In the genomic region with DNA sequence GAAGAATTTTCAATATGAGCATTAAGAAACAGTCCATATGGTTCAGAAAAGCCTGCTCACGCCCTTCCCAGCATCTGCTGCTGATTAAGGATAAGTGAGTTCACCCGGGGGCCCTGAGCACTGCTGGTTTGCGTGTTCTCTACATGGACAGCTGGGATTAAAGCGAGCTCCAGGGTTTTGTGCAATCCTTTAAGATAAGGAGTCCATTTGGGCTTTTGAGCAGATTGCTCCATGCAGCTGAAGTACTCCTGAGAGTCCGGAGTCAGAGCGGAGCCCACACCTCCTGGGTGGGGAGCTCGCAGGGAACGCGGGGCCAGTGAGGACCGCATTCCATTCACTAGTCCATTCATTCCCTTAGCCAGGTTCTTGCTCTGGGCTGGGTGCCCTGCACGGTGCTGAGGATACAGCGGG, we compare ENCODE assay signal across 14 cellular contexts.
A peak's percentile ranks its signal among the peaks of the same experiment; 100 is the strongest.
DNase-seq lines count a peak whose midpoint lies in the region; ATAC-seq and TF ChIP-seq lines count a peak whose summit lies in the region.
"Had no signal": no experiment of that assay in that cellular context is flagged by ENCODE, and none has a peak within 500 bp of the region (broad histone marks: within the 10 kb centered on the region; RNA-seq: fewer than 3 reads in every experiment).

No MANE protein-coding gene starts in this region.

- TF ChIP-seq POLR2A in adrenal gland (IDR thresholded peaks at IDR 0.05) = no peak

- peak overlapping the region in 2 of 5 donors; percentile 25 to 60 for H3K27ac ChIP-seq in adrenal gland
- H3K27ac ChIP-seq: epithelial cell of prostate, PC-9 had no signal

- intact Hi-C loops in adrenal gland (cut with DNase I) = no loop called here
- intact Hi-C loops in left ventricle myocardium superior (cut with micrococcal nuclease) = no loop called here

- H3K9me3 ChIP-seq in adrenal gland (replicated peaks in 1 of 3) = no peaks in the 10 kb centered on the region

- ATAC-seq in left ventricle myocardium superior (peak; percentile 88), HG03460 (IDR thresholded peaks at IDR 0.05; ENCODE audit: unreplicated experiment) (no peak)
- ATAC-seq: activated CD4-positive, CD25-positive, alpha-beta regulatory T cell treated with anti-CD3 and anti-CD28 coated beads, Interleukin-2, amount 50 U/mL, for 24 hours had no signal

- no peaks in the 10 kb centered on the region for H3K4me1 ChIP-seq in adrenal gland (replicated peaks in 1 of 2)

- POLR2A ChIA-PET in activated CD4-positive, alpha-beta memory T cell treated with anti-CD3 and anti-CD28 coated beads, Interleukin-2, amount 10 ng/mL, durations not matched to agents 7 days and 5 days (lab: Charles Lee) = no interaction called here

- CTCF ChIA-PET in activated CD4-positive, alpha-beta memory T cell treated with anti-CD3 and anti-CD28 coated beads, Interleukin-2, amount 10 ng/mL, durations not matched to agents 7 days and 5 days (lab: Charles Lee) = no interaction called here

- H3K4me3 Mint-ChIP-seq in activated CD4-positive, alpha-beta memory T cell treated with anti-CD3 and anti-CD28 coated beads, Interleukin-2, amount 10 ng/mL, durations not matched to agents 7 days and 5 days = no peak overlapping the region
- H3K4me3 Mint-ChIP-seq: activated naive CD4-positive, alpha-beta T cell treated with anti-CD3 and anti-CD28 coated beads, Interleukin-2, amount 10 ng/mL, durations not matched to agents 7 days and 5 days; memory B cell had no signal

- no peaks in the 10 kb centered on the region for H3K4me1 Mint-ChIP-seq in activated CD4-positive, alpha-beta memory T cell treated with anti-CD3 and anti-CD28 coated beads, Interleukin-2, amount 10 ng/mL, durations not matched to agents 7 days and 5 days
- H3K4me1 Mint-ChIP-seq: activated naive CD4-positive, alpha-beta T cell treated with anti-CD3 and anti-CD28 coated beads, Interleukin-2, amount 10 ng/mL, durations not matched to agents 7 days and 5 days had no signal

- no peaks in the 10 kb centered on the region for H3K9me3 Mint-ChIP-seq in activated CD4-positive, alpha-beta memory T cell treated with anti-CD3 and anti-CD28 coated beads, Interleukin-2, amount 10 ng/mL, durations not matched to agents 7 days and 5 days
- H3K9me3 Mint-ChIP-seq: activated naive CD4-positive, alpha-beta T cell treated with anti-CD3 and anti-CD28 coated beads, Interleukin-2, amount 10 ng/mL, durations not matched to agents 7 days and 5 days; memory B cell had no signal

- 55 to 79% (median 74%) methylated on average over 5 to 12 of the region's 12 CpGs for WGBS in adrenal gland, 4 donors

- H3K27me3 Mint-ChIP-seq in activated CD4-positive, alpha-beta memory T cell treated with anti-CD3 and anti-CD28 coated beads, Interleukin-2, amount 10 ng/mL, durations not matched to agents 7 days and 5 days = peaks cover 2% of the 10 kb centered on the region

- no peak overlapping the region for H3K27ac Mint-ChIP-seq in activated CD4-positive, alpha-beta memory T cell treated with anti-CD3 and anti-CD28 coated beads, Interleukin-2, amount 10 ng/mL, durations not matched to agents 7 days and 5 days
- H3K27ac Mint-ChIP-seq: activated naive CD4-positive, alpha-beta T cell treated with anti-CD3 and anti-CD28 coated beads, Interleukin-2, amount 10 ng/mL, durations not matched to agents 7 days and 5 days; memory B cell had no signal

- H3K27me3 ChIP-seq in adrenal gland = peaks cover 4% of the 10 kb centered on the region

- TF ChIP-seq CTCF in adrenal gland (IDR thresholded peaks at IDR 0.05) = no peak

- DNase-seq in DMS 273 (lab: John Stamatoyannopoulos, UW; ENCODE audit: unreplicated experiment) (peak; percentile 94), adrenal gland (peak in 4 of 7 donors; percentile 16 to 64 (median 41)), left ventricle myocardium superior (peak; percentile 78), skeletal muscle cell (ENCODE audit: low read depth) (peak; percentile 71), ACHN (no peak), COLO668 (lab: John Stamatoyannopoulos, UW; ENCODE audit: unreplicated experiment) (no peak)
- DNase-seq in activated CD4-positive, alpha-beta memory T cell treated with anti-CD3 and anti-CD28 coated beads, Interleukin-2, amount 10 ng/mL, durations not matched to agents 7 days and 5 days = no peak
- DNase-seq: activated naive CD4-positive, alpha-beta T cell treated with anti-CD3 and anti-CD28 coated beads, Interleukin-2, amount 10 ng/mL, durations not matched to agents 7 days and 5 days; NCI-H1092; PC-9 had no signal

- no peak overlapping the region for H3K4me3 ChIP-seq in adrenal gland
- no peak overlapping the region for H3K4me3 ChIP-seq in skeletal muscle cell (ENCODE audit: low read depth, low read length)
- H3K4me3 ChIP-seq: PC-9 had no signal

- no peaks in the 10 kb centered on the region for H3K36me3 Mint-ChIP-seq in activated CD4-positive, alpha-beta memory T cell treated with anti-CD3 and anti-CD28 coated beads, Interleukin-2, amount 10 ng/mL, durations not matched to agents 7 days and 5 days (ENCODE audit: low read depth)
- H3K36me3 Mint-ChIP-seq: activated naive CD4-positive, alpha-beta T cell treated with anti-CD3 and anti-CD28 coated beads, Interleukin-2, amount 10 ng/mL, durations not matched to agents 7 days and 5 days; memory B cell had no signal

- in situ Hi-C loops in ACHN (cut with HindIII; ENCODE audit: low pct_ligation_motif_present, low pct_unique_long_range_greater_than_20kb, low sequenced_read_pairs) = no loop called here

- H3K36me3 ChIP-seq in adrenal gland (replicated peaks in 1 of 2) = no peaks in the 10 kb centered on the region

Comparison
In these comparisons a context has a peak if more than half of its experiments do, and no peak if none do; other contexts are left out.
1. DNase-seq: peak in DMS 273 (single experiment), adrenal gland (4 of 7), left ventricle myocardium superior (single experiment) and skeletal muscle cell (single experiment); none in ACHN (single experiment), COLO668 (single experiment) and activated CD4-positive, alpha-beta memory T cell treated with anti-CD3 and anti-CD28 coated beads, Interleukin-2, amount 10 ng/mL, durations not matched to agents 7 days and 5 days (single experiment).